1 cellular context compared by ENCODE assay signal in genomic region chr2:127415593-127416485, GRCh38.
A peak's percentile ranks its signal among the peaks of the same experiment; 100 is the strongest.
TF ChIP-seq lines count a peak whose summit lies in the region.

No MANE protein-coding gene starts in this region.

TF ChIP-seq in HepG2, 621 proteins besides CTCF, POLR2A, EP300 and RAD21 (continued from another document and continues in another):
- TF ChIP-seq HOMEZ (CRISPR knock-in tag; IDR thresholded peaks at IDR 0.05; ENCODE audit: low read depth) = peak; percentile 61; the same call in 1 of the 2 replicates
- TF ChIP-seq SNAPC5 (CRISPR knock-in tag; IDR thresholded peaks at IDR 0.05; ENCODE audit: borderline replicate concordance) = no peak
- peak; percentile 23; the same call in 1 of the 2 replicates for TF ChIP-seq HNF4G (IDR thresholded peaks at IDR 0.05; ENCODE audit: borderline replicate concordance, low read depth, low read length)
- TF ChIP-seq HNF4G (CRISPR knock-in tag; IDR thresholded peaks at IDR 0.05; ENCODE audit: borderline replicate concordance, low read depth) = no peak
- no peak for TF ChIP-seq PTBP1 (IDR thresholded peaks at IDR 0.05; ENCODE audit: low read depth, low read length, poor library complexity, severe bottlenecking)
- TF ChIP-seq THAP9 (CRISPR knock-in tag; IDR thresholded peaks at IDR 0.05; ENCODE audit: borderline replicate concordance) = 0 out of 2 replicates have a peak, but pooled peaks have one; percentile 17
- 0 out of 2 replicates have a peak, but pooled peaks have one; percentile 14 for TF ChIP-seq DR1 (CRISPR knock-in tag; IDR thresholded peaks at IDR 0.05)
- no peak for TF ChIP-seq JUND (CRISPR knock-in tag; IDR thresholded peaks at IDR 0.05)
- TF ChIP-seq TEF (CRISPR knock-in tag; IDR thresholded peaks at IDR 0.05) = no peak
- no peak; the same call in 1 of the 2 replicates for TF ChIP-seq ZNF574 (CRISPR knock-in tag; IDR thresholded peaks at IDR 0.05)
- TF ChIP-seq MYC (CRISPR knock-in tag; IDR thresholded peaks at IDR 0.05; ENCODE audit: borderline replicate concordance) = peak; percentile 30; the same call in 1 of the 2 replicates
- no peak for TF ChIP-seq TFDP2 (CRISPR knock-in tag; IDR thresholded peaks at IDR 0.05)
- no peak for TF ChIP-seq ZNF619 (CRISPR knock-in tag; IDR thresholded peaks at IDR 0.05)
- TF ChIP-seq ZNF639 (CRISPR knock-in tag; conservative IDR thresholded peaks at IDR 0.05) = no peak
- peak; percentile 14 for TF ChIP-seq XRCC5 (optimal IDR thresholded peaks at IDR 0.05; ENCODE audit: low read length)
- no peak for TF ChIP-seq RFXANK (CRISPR knock-in tag; IDR thresholded peaks at IDR 0.05)
- no peak for TF ChIP-seq ZNF251 (CRISPR knock-in tag; IDR thresholded peaks at IDR 0.05)
- 0 out of 2 replicates have a peak, but pooled peaks have one; percentile 47 for TF ChIP-seq HOXA9 (CRISPR knock-in tag; IDR thresholded peaks at IDR 0.05; ENCODE audit: borderline replicate concordance)
- no peak for TF ChIP-seq RORA (CRISPR knock-in tag; IDR thresholded peaks at IDR 0.05)
- TF ChIP-seq JARID2 (CRISPR knock-in tag; IDR thresholded peaks at IDR 0.05; ENCODE audit: insufficient replicate concordance) = no peak
- TF ChIP-seq BRD4 (CRISPR knock-in tag; IDR thresholded peaks at IDR 0.05) = peak; percentile 29; the same call in 1 of the 2 replicates
- peak; percentile 19; the same call in 1 of the 2 replicates for TF ChIP-seq ZFP91 (CRISPR knock-in tag; IDR thresholded peaks at IDR 0.05; ENCODE audit: borderline replicate concordance)
- no peak for TF ChIP-seq MAZ (IDR thresholded peaks at IDR 0.05; ENCODE audit: borderline replicate concordance, low read depth, low read length)
- no peak for TF ChIP-seq MAZ (CRISPR knock-in tag; IDR thresholded peaks at IDR 0.05; ENCODE audit: low read depth)
- TF ChIP-seq ZBTB33 (CRISPR knock-in tag; IDR thresholded peaks at IDR 0.05) = peak; percentile 100
- TF ChIP-seq MEIS1 (CRISPR knock-in tag; IDR thresholded peaks at IDR 0.05; ENCODE audit: borderline replicate concordance) = no peak
- no peak for TF ChIP-seq DMTF1 (CRISPR knock-in tag; IDR thresholded peaks at IDR 0.05)
- TF ChIP-seq ZNF3 (CRISPR knock-in tag; IDR thresholded peaks at IDR 0.05) = no peak
- no peak for TF ChIP-seq SKI (IDR thresholded peaks at IDR 0.05; ENCODE audit: partially characterized antibody)
- no peak for TF ChIP-seq TBL1XR1 (IDR thresholded peaks at IDR 0.05; ENCODE audit: borderline replicate concordance, low read length, partially characterized antibody)
- TF ChIP-seq STAG1 (CRISPR knock-in tag; IDR thresholded peaks at IDR 0.05) = no peak
- no peak for TF ChIP-seq NONO (IDR thresholded peaks at IDR 0.05)
- peak; percentile 34; the same call in 1 of the 2 replicates for TF ChIP-seq NONO (CRISPR knock-in tag; conservative IDR thresholded peaks at IDR 0.05)
- TF ChIP-seq ZNF839 (CRISPR knock-in tag; IDR thresholded peaks at IDR 0.05; ENCODE audit: borderline replicate concordance) = no peak
- no peak for TF ChIP-seq MTF2 (CRISPR knock-in tag; IDR thresholded peaks at IDR 0.05; ENCODE audit: borderline replicate concordance)
